ENCODE assay signal across 7 cellular contexts in genomic region chr17:27069842-27070508, GRCh38.
"Had no signal": no experiment of that assay in that cellular context is flagged by ENCODE, and none has a peak within 500 bp of the region (broad histone marks: within the 10 kb centered on the region; RNA-seq: fewer than 3 reads in every experiment).

No MANE protein-coding gene starts in this region.

- H3K36me3 ChIP-seq: HAP-1 had no signal

- H3K27ac ChIP-seq: GM23248 had no signal

- H3K9ac ChIP-seq: GM23248 had no signal

- H2AFZ ChIP-seq: GM23248 had no signal

- FAIRE-seq: HTR-8/SVneo had no signal

- H3K9me3 ChIP-seq: HAP-1 had no signal

- H3K4me1 ChIP-seq: HAP-1 had no signal

- DNase-seq: GM23248, GOT3, H7, KBM-7 had no signal

- H3K4me3 ChIP-seq: GM23248, HAP-1 had no signal

- ATAC-seq: HCT116 had no signal
